Comparison of ENCODE assay signal across 1 cellular context in genomic region chr7:44796504-44797328, GRCh38.
A peak's percentile ranks its signal among the peaks of the same experiment; 100 is the strongest.
TF ChIP-seq lines count a peak whose summit lies in the region.

Gene PPIA, plus strand, starts transcription at chr7:44796681. Its CDS starts 44 bp downstream, at chr7:44796725.

TF ChIP-seq in K562, 482 proteins besides CTCF, POLR2A, EP300 and RAD21 (continued from another document and continues in another):
- TF ChIP-seq, protein P1, sequence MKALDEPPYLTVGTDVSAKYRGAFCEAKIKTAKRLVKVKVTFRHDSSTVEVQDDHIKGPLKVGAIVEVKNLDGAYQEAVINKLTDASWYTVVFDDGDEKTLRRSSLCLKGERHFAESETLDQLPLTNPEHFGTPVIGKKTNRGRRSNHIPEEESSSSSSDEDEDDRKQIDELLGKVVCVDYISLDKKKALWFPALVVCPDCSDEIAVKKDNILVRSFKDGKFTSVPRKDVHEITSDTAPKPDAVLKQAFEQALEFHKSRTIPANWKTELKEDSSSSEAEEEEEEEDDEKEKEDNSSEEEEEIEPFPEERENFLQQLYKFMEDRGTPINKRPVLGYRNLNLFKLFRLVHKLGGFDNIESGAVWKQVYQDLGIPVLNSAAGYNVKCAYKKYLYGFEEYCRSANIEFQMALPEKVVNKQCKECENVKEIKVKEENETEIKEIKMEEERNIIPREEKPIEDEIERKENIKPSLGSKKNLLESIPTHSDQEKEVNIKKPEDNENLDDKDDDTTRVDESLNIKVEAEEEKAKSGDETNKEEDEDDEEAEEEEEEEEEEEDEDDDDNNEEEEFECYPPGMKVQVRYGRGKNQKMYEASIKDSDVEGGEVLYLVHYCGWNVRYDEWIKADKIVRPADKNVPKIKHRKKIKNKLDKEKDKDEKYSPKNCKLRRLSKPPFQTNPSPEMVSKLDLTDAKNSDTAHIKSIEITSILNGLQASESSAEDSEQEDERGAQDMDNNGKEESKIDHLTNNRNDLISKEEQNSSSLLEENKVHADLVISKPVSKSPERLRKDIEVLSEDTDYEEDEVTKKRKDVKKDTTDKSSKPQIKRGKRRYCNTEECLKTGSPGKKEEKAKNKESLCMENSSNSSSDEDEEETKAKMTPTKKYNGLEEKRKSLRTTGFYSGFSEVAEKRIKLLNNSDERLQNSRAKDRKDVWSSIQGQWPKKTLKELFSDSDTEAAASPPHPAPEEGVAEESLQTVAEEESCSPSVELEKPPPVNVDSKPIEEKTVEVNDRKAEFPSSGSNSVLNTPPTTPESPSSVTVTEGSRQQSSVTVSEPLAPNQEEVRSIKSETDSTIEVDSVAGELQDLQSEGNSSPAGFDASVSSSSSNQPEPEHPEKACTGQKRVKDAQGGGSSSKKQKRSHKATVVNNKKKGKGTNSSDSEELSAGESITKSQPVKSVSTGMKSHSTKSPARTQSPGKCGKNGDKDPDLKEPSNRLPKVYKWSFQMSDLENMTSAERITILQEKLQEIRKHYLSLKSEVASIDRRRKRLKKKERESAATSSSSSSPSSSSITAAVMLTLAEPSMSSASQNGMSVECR (CRISPR knock-in tag; IDR thresholded peaks at IDR 0.05), result peak; percentile 96
- TF ChIP-seq, protein P2, sequence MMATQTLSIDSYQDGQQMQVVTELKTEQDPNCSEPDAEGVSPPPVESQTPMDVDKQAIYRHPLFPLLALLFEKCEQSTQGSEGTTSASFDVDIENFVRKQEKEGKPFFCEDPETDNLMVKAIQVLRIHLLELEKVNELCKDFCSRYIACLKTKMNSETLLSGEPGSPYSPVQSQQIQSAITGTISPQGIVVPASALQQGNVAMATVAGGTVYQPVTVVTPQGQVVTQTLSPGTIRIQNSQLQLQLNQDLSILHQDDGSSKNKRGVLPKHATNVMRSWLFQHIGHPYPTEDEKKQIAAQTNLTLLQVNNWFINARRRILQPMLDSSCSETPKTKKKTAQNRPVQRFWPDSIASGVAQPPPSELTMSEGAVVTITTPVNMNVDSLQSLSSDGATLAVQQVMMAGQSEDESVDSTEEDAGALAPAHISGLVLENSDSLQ (IDR thresholded peaks at IDR 0.05), result peak; percentile 100
- TF ChIP-seq CREBBP (IDR thresholded peaks at IDR 0.05; ENCODE audit: low read depth, low read length), result no peak
- TF ChIP-seq CCNT2 (IDR thresholded peaks at IDR 0.05; ENCODE audit: borderline replicate concordance, extremely low read depth, insufficient read length, low read depth, low read length), result peak; percentile 91
- no peak for TF ChIP-seq ZNF77 (CRISPR knock-in tag; IDR thresholded peaks at IDR 0.05)
- peak; percentile 27; the same call in 1 of the 2 replicates for TF ChIP-seq KLF13 (tag; IDR thresholded peaks at IDR 0.05; ENCODE audit: borderline replicate concordance, low read depth)
- TF ChIP-seq TAF7 (tag; IDR thresholded peaks at IDR 0.05), result peak; percentile 91
- no peak for TF ChIP-seq MAFK (IDR thresholded peaks at IDR 0.05; ENCODE audit: low read length)
- 0 out of 2 replicates have a peak, but pooled peaks have one; percentile 77 for TF ChIP-seq ZNF124 (CRISPR knock-in tag; IDR thresholded peaks at IDR 0.05)
- TF ChIP-seq NRF1 (conservative IDR thresholded peaks at IDR 0.05 in 1 of 2, IDR thresholded peaks at IDR 0.05 in 1 of 2), result peak; percentile 92 to 93
- TF ChIP-seq RBM15 (IDR thresholded peaks at IDR 0.05; ENCODE audit: insufficient read depth, low read length), result no peak
- peak; percentile 93 for TF ChIP-seq GTF2F1 (IDR thresholded peaks at IDR 0.05; ENCODE audit: low read depth, low read length)
- TF ChIP-seq CC2D1A (IDR thresholded peaks at IDR 0.05), result no peak
- TF ChIP-seq ZNF354B (CRISPR knock-in tag; IDR thresholded peaks at IDR 0.05), result no peak
- no peak for TF ChIP-seq HSF4 (CRISPR knock-in tag; IDR thresholded peaks at IDR 0.05; ENCODE audit: borderline replicate concordance)
- no peak for TF ChIP-seq CBX5 (IDR thresholded peaks at IDR 0.05; ENCODE audit: borderline replicate concordance, low read depth)
- TF ChIP-seq, protein P3, sequence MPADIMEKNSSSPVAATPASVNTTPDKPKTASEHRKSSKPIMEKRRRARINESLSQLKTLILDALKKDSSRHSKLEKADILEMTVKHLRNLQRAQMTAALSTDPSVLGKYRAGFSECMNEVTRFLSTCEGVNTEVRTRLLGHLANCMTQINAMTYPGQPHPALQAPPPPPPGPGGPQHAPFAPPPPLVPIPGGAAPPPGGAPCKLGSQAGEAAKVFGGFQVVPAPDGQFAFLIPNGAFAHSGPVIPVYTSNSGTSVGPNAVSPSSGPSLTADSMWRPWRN (IDR thresholded peaks at IDR 0.05; ENCODE audit: low read depth), result peak; percentile 76
- no peak for TF ChIP-seq RBM34 (IDR thresholded peaks at IDR 0.05; ENCODE audit: borderline replicate concordance, insufficient read depth, low read length)
- TF ChIP-seq CEBPB (tag; IDR thresholded peaks at IDR 0.05), result no peak
- peak; percentile 77; the same call in 1 of the 2 replicates for TF ChIP-seq E2F3 (CRISPR knock-in tag; IDR thresholded peaks at IDR 0.05)
- no peak for TF ChIP-seq RREB1 (CRISPR knock-in tag; IDR thresholded peaks at IDR 0.05)
- TF ChIP-seq ZNF232 (CRISPR knock-in tag; IDR thresholded peaks at IDR 0.05), result 0 out of 2 replicates have a peak, but pooled peaks have one; percentile 12
- TF ChIP-seq CHCHD3 (CRISPR knock-in tag; IDR thresholded peaks at IDR 0.05), result no peak
- TF ChIP-seq THRAP3 (IDR thresholded peaks at IDR 0.05; ENCODE audit: borderline replicate concordance), result no peak
- TF ChIP-seq TGIF2 (CRISPR knock-in tag; IDR thresholded peaks at IDR 0.05), result peak; percentile 84
- no peak for TF ChIP-seq DPF2 (IDR thresholded peaks at IDR 0.05)
- TF ChIP-seq ZEB2 (IDR thresholded peaks at IDR 0.05), result no peak
- no peak for TF ChIP-seq ZNF655 (CRISPR knock-in tag; IDR thresholded peaks at IDR 0.05)
- peak; percentile 21 for TF ChIP-seq RNF2 (IDR thresholded peaks at IDR 0.05)
- TF ChIP-seq ZNF778 (CRISPR knock-in tag; IDR thresholded peaks at IDR 0.05), result no peak
- TF ChIP-seq ATF1 (CRISPR knock-in tag; IDR thresholded peaks at IDR 0.05), result no peak
- TF ChIP-seq ATF1 (tag; IDR thresholded peaks at IDR 0.05), result peak; percentile 78
- TF ChIP-seq ZC3H8 (IDR thresholded peaks at IDR 0.05), result no peak
- peak; percentile 26; the same call in 1 of the 2 replicates for TF ChIP-seq CBX1 (IDR thresholded peaks at IDR 0.05; ENCODE audit: low read depth)
- TF ChIP-seq ELF2 (CRISPR knock-in tag; IDR thresholded peaks at IDR 0.05), result peak; percentile 65; the same call in 1 of the 2 replicates
- TF ChIP-seq, protein P4, sequence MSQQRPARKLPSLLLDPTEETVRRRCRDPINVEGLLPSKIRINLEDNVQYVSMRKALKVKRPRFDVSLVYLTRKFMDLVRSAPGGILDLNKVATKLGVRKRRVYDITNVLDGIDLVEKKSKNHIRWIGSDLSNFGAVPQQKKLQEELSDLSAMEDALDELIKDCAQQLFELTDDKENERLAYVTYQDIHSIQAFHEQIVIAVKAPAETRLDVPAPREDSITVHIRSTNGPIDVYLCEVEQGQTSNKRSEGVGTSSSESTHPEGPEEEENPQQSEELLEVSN (IDR thresholded peaks at IDR 0.05; ENCODE audit: borderline replicate concordance in 1 of 2, extremely low read depth in 1 of 2, insufficient read depth in 1 of 2, insufficient read length in 1 of 2, low read depth in 1 of 2, low read length in 1 of 2, poor library complexity in 1 of 2, severe bottlenecking in 1 of 2), result peak; percentile 95 to 98
- TF ChIP-seq BACH1 (tag; IDR thresholded peaks at IDR 0.05), result no peak
- no peak; the same call in none of the 2 replicates for TF ChIP-seq ZNF830 (CRISPR knock-in tag; IDR thresholded peaks at IDR 0.05)
- TF ChIP-seq USF1 (CRISPR knock-in tag; IDR thresholded peaks at IDR 0.05), result peak; percentile 66
- no peak for TF ChIP-seq RBM39 (optimal IDR thresholded peaks at IDR 0.05; ENCODE audit: low read depth, low read length)
- TF ChIP-seq TAF15 (IDR thresholded peaks at IDR 0.05; ENCODE audit: low read depth, low read length), result peak; percentile 51; the same call in 1 of the 2 replicates
- TF ChIP-seq CLOCK (CRISPR knock-in tag; IDR thresholded peaks at IDR 0.05; ENCODE audit: borderline replicate concordance), result no peak
- no peak for TF ChIP-seq ZNF121 (CRISPR knock-in tag; conservative IDR thresholded peaks at IDR 0.05)
- TF ChIP-seq CREB3L1 (IDR thresholded peaks at IDR 0.05; ENCODE audit: borderline replicate concordance, low read depth), result peak; percentile 60
- TF ChIP-seq ZNF584 (CRISPR knock-in tag; IDR thresholded peaks at IDR 0.05; ENCODE audit: low read depth), result no peak
- no peak for TF ChIP-seq ZNF707 (CRISPR knock-in tag; conservative IDR thresholded peaks at IDR 0.05)
- TF ChIP-seq PHTF2 (CRISPR knock-in tag; IDR thresholded peaks at IDR 0.05), result no peak
- TF ChIP-seq HDAC3 (IDR thresholded peaks at IDR 0.05; ENCODE audit: borderline replicate concordance, partially characterized antibody), result no peak
